Comparison of ENCODE assay signal across 11 cellular contexts in the genomic region with DNA sequence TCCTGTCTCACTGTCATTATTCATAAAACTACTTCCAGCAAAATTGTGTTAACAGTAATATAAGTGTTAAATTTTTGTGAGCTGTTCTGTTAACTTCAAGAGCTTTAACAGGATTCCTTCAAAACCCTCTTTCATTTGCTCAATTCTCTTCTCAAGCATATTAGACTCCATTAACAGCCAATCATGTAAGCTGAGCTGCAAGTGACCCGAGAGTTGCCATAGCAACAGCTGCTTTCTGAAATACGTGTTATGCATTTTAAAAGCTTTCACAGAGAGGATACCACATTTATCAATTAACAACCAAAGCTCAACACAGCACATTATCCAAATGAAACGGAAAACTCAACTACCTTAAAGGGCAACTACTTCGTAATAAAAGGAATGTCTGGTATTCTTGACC.
DNase-seq lines count a peak whose midpoint lies in the region; ATAC-seq lines count a peak whose summit lies in the region.
"Had no signal": no experiment of that assay in that cellular context is flagged by ENCODE, and none has a peak within 500 bp of the region (broad histone marks: within the 10 kb centered on the region; RNA-seq: fewer than 3 reads in every experiment).

No MANE protein-coding gene starts in this region.

- DNase-seq in DMS 273 treated with DMSO at 0.1 percent for 48 hours (lab: John Stamatoyannopoulos, UW) (peak; percentile 71), NCI-H2081 treated with DMSO at 0.1 percent for 48 hours (lab: John Stamatoyannopoulos, UW) (peak; percentile 14), midbrain (lab: John Stamatoyannopoulos, UW) (peak; percentile 87), NOMO-1 treated with dmso at 0.1 percent for 144 hours (lab: John Stamatoyannopoulos, UW; ENCODE audit: unreplicated experiment) (no peak)
- DNase-seq in stimulated activated CD4-positive, alpha-beta T cell treated with anti-CD3 and anti-CD28 coated beads, Interleukin-4, amount 100 ng/mL, for 24 hours = no peak
- DNase-seq in stimulated activated effector memory CD8-positive, alpha-beta T cell treated with anti-CD3 and anti-CD28 coated beads, Interleukin-12 subunit alpha, Interleukin-12 subunit beta, amount 100 ng/mL, for 72 hours (ENCODE audit: low spot score in 2 of 2) = no peak

- ATAC-seq in GM21576 (IDR thresholded peaks at IDR 0.05; ENCODE audit: unreplicated experiment) = no peak
- ATAC-seq in stimulated activated effector memory CD8-positive, alpha-beta T cell treated with anti-CD3 and anti-CD28 coated beads, Interleukin-12 subunit alpha, Interleukin-12 subunit beta, amount 100 ng/mL, for 72 hours = no peak
- ATAC-seq: natural killer cell treated with Interleukin-12 subunit alpha and Interleukin-12 subunit beta and Interleukin-15 and Interleukin-18, amount 100 ng/mL, for 72 hours had no signal

- H3K36me3 Mint-ChIP-seq in stimulated activated effector memory CD8-positive, alpha-beta T cell treated with anti-CD3 and anti-CD28 coated beads, Interleukin-12 subunit alpha, Interleukin-12 subunit beta, amount 100 ng/mL, for 72 hours = no peaks in the 10 kb centered on the region

- H3K9me3 Mint-ChIP-seq in stimulated activated effector memory CD8-positive, alpha-beta T cell treated with anti-CD3 and anti-CD28 coated beads, Interleukin-12 subunit alpha, Interleukin-12 subunit beta, amount 100 ng/mL, for 72 hours = peaks cover 4% of the 10 kb centered on the region

- no peak overlapping the region for H3K4me3 Mint-ChIP-seq in stimulated activated effector memory CD8-positive, alpha-beta T cell treated with anti-CD3 and anti-CD28 coated beads, Interleukin-12 subunit alpha, Interleukin-12 subunit beta, amount 100 ng/mL, for 72 hours
- H3K4me3 Mint-ChIP-seq: activated naive CD8-positive, alpha-beta T cell; natural killer cell treated with Interleukin-12 subunit alpha and Interleukin-12 subunit beta and Interleukin-15 and Interleukin-18, amount 100 ng/mL, for 72 hours had no signal

- no peak overlapping the region for H3K27ac Mint-ChIP-seq in stimulated activated effector memory CD8-positive, alpha-beta T cell treated with anti-CD3 and anti-CD28 coated beads, Interleukin-12 subunit alpha, Interleukin-12 subunit beta, amount 100 ng/mL, for 72 hours
- H3K27ac Mint-ChIP-seq: activated naive CD8-positive, alpha-beta T cell; natural killer cell treated with Interleukin-12 subunit alpha and Interleukin-12 subunit beta and Interleukin-15 and Interleukin-18, amount 100 ng/mL, for 72 hours had no signal

- H3K4me1 Mint-ChIP-seq in stimulated activated effector memory CD8-positive, alpha-beta T cell treated with anti-CD3 and anti-CD28 coated beads, Interleukin-12 subunit alpha, Interleukin-12 subunit beta, amount 100 ng/mL, for 72 hours = peaks cover 24% of the 10 kb centered on the region

- peak overlapping the region; percentile 30 for H3K27ac ChIP-seq in cingulate gyrus (ENCODE audit: low read depth, low read length)
- H3K27ac ChIP-seq: tibial nerve had no signal

Comparison
In these comparisons a context has a peak if more than half of its experiments do, and no peak if none do; other contexts are left out.
1. DNase-seq: peak in DMS 273 treated with DMSO at 0.1 percent for 48 hours (single experiment), NCI-H2081 treated with DMSO at 0.1 percent for 48 hours (single experiment) and midbrain (single experiment); none in NOMO-1 treated with dmso at 0.1 percent for 144 hours (single experiment), stimulated activated CD4-positive, alpha-beta T cell treated with anti-CD3 and anti-CD28 coated beads, Interleukin-4, amount 100 ng/mL, for 24 hours (single experiment) and stimulated activated effector memory CD8-positive, alpha-beta T cell treated with anti-CD3 and anti-CD28 coated beads, Interleukin-12 subunit alpha, Interleukin-12 subunit beta, amount 100 ng/mL, for 72 hours (0 of 2).